ENCODE assay signal across 1 cellular context in genomic region chr1:10473145-10473765, GRCh38.
TF ChIP-seq lines count a peak whose summit lies in the region.

No MANE protein-coding gene starts in this region.

TF ChIP-seq in WTC11, 78 proteins besides CTCF, POLR2A, EP300 and RAD21 (continued from another document):
- no peak for TF ChIP-seq ZNF281 (CRISPR knock-in tag; IDR thresholded peaks at IDR 0.05)
- no peak for TF ChIP-seq ZSCAN18 (CRISPR knock-in tag; IDR thresholded peaks at IDR 0.05)
- TF ChIP-seq OVOL2 (CRISPR knock-in tag; IDR thresholded peaks at IDR 0.05; ENCODE audit: borderline replicate concordance) = no peak
- no peak for TF ChIP-seq SMAD3 (CRISPR knock-in tag; IDR thresholded peaks at IDR 0.05; ENCODE audit: borderline replicate concordance)
- TF ChIP-seq ZNF138 (CRISPR knock-in tag; conservative IDR thresholded peaks at IDR 0.05) = no peak
- no peak for TF ChIP-seq CBFB (CRISPR knock-in tag; IDR thresholded peaks at IDR 0.05; ENCODE audit: low read depth)
- TF ChIP-seq NR1H2 (CRISPR knock-in tag; IDR thresholded peaks at IDR 0.05) = no peak
- TF ChIP-seq RELA (CRISPR knock-in tag; IDR thresholded peaks at IDR 0.05; ENCODE audit: borderline replicate concordance) = no peak
- no peak for TF ChIP-seq CDX4 (CRISPR knock-in tag; IDR thresholded peaks at IDR 0.05; ENCODE audit: borderline replicate concordance)
